18 cellular contexts compared by ENCODE assay signal in the genomic region with DNA sequence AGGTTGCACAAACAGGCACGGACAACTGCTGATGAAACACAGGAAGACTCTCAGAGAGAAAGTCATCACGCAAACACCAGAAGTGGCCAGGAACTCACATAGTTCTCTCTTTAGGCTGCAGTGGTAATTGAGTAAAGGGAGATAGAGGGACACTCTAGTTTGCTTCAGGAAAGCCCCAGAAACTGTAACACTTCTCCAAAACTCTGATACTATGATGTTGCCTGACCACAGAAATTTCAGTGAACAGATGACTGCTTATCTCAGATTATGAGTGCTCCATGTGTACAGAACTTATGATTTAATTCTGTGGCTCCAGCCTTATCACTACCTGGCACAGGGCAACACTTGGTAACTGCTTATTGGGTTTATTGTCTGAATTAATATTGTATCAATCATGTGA.
A peak's percentile ranks its signal among the peaks of the same experiment; 100 is the strongest.
DNase-seq lines count a peak whose midpoint lies in the region; ATAC-seq and TF ChIP-seq lines count a peak whose summit lies in the region.
"Had no signal": no experiment of that assay in that cellular context is flagged by ENCODE, and none has a peak within 500 bp of the region (broad histone marks: within the 10 kb centered on the region; RNA-seq: fewer than 3 reads in every experiment).

No MANE protein-coding gene starts in this region.

- in situ Hi-C loops in GM13977 (cut with MboI; ENCODE audit: low pct_unique_long_range_greater_than_20kb, low sequenced_read_pairs, unreplicated experiment): no loop called here

- no peaks in the 10 kb centered on the region for H3K9me3 Mint-ChIP-seq in osteocyte (ENCODE audit: unreplicated experiment)
- H3K9me3 Mint-ChIP-seq: activated T-helper 1 cell treated with anti-CD3 and anti-CD28 coated beads, Interleukin-12 subunit alpha, Interleukin-12 subunit beta, Interleukin-2, Interleukin-4 antibody, amounts not matched to agents 30 ng/mL and 10 ng/mL and 1 ng/mL, durations not matched to agents 14 hours and 24 hours and 36 hours had no signal

- peak; percentile 4 for DNase-seq in GM13977 (ENCODE audit: low spot score)
- DNase-seq in OCI-M1 (lab: John Stamatoyannopoulos, UW): peak; percentile 88
- no peak for DNase-seq in DMS 273 (lab: John Stamatoyannopoulos, UW; ENCODE audit: unreplicated experiment)
- DNase-seq in osteocyte (ENCODE audit: extremely low spot score, unreplicated experiment): no peak
- no peak for DNase-seq in HK-2 (ENCODE audit: unreplicated experiment)
- no peak for DNase-seq in NCI-H1105 treated with DMSO at 0.1 percent for 48 hours (lab: John Stamatoyannopoulos, UW)
- DNase-seq: ACHN; activated CD4-positive, alpha-beta memory T cell treated with anti-CD3 and anti-CD28 coated beads, Interleukin-2, amount 10 ng/mL, durations not matched to agents 7 days and 5 days; amniotic stem cell; cerebellar nuclear complex; left ventricle myocardium superior; NCI-H2081; NCI-H526 treated with DMSO at 0.1 percent for 48 hours; posterior cingulate gyrus; upper lobe of right lung had no signal

- H3K36me3 Mint-ChIP-seq in osteocyte (ENCODE audit: unreplicated experiment): no peaks in the 10 kb centered on the region

- ATAC-seq in GM19395 (IDR thresholded peaks at IDR 0.05; ENCODE audit: unreplicated experiment) (peak; percentile 47), HG02885 (IDR thresholded peaks at IDR 0.05; ENCODE audit: poor library complexity, unreplicated experiment) (peak; percentile 72)
- ATAC-seq: left ventricle myocardium superior, upper lobe of right lung had no signal

- no peak for TF ChIP-seq CTCF in GM13977 (IDR thresholded peaks at IDR 0.05; ENCODE audit: extremely low read depth, insufficient read depth, missing control alignments)
- no peak for TF ChIP-seq CTCF in osteocyte (IDR thresholded peaks at IDR 0.05)

- no peak overlapping the region for H3K4me3 Mint-ChIP-seq in osteocyte (ENCODE audit: unreplicated experiment)
- H3K4me3 Mint-ChIP-seq: activated CD4-positive, alpha-beta memory T cell treated with anti-CD3 and anti-CD28 coated beads, Interleukin-2, amount 10 ng/mL, durations not matched to agents 7 days and 5 days; activated T-helper 1 cell treated with anti-CD3 and anti-CD28 coated beads, Interleukin-12 subunit alpha, Interleukin-12 subunit beta, Interleukin-2, Interleukin-4 antibody, amounts not matched to agents 30 ng/mL and 10 ng/mL and 1 ng/mL, durations not matched to agents 14 hours and 24 hours and 36 hours had no signal

- H3K4me1 Mint-ChIP-seq in osteocyte (ENCODE audit: unreplicated experiment): no peaks in the 10 kb centered on the region
- H3K4me1 Mint-ChIP-seq: activated CD4-positive, alpha-beta memory T cell treated with anti-CD3 and anti-CD28 coated beads, Interleukin-2, amount 10 ng/mL, durations not matched to agents 7 days and 5 days had no signal

- no peak overlapping the region for H3K27ac Mint-ChIP-seq in osteocyte (ENCODE audit: unreplicated experiment)
- H3K27ac Mint-ChIP-seq: activated CD4-positive, alpha-beta memory T cell treated with anti-CD3 and anti-CD28 coated beads, Interleukin-2, amount 10 ng/mL, durations not matched to agents 7 days and 5 days; activated T-helper 1 cell treated with anti-CD3 and anti-CD28 coated beads, Interleukin-12 subunit alpha, Interleukin-12 subunit beta, Interleukin-2, Interleukin-4 antibody, amounts not matched to agents 30 ng/mL and 10 ng/mL and 1 ng/mL, durations not matched to agents 14 hours and 24 hours and 36 hours had no signal

- no peaks in the 10 kb centered on the region for H3K27me3 Mint-ChIP-seq in osteocyte (ENCODE audit: unreplicated experiment)
- H3K27me3 Mint-ChIP-seq: activated CD4-positive, alpha-beta memory T cell treated with anti-CD3 and anti-CD28 coated beads, Interleukin-2, amount 10 ng/mL, durations not matched to agents 7 days and 5 days had no signal

Comparison
In these comparisons a context has a peak if more than half of its experiments do, and no peak if none do; other contexts are left out.
1. DNase-seq: peak in GM13977 (single experiment) and OCI-M1 (single experiment); none in DMS 273 (single experiment), osteocyte (single experiment), HK-2 (single experiment) and NCI-H1105 treated with DMSO at 0.1 percent for 48 hours (single experiment).